8 cellular contexts compared by ENCODE assay signal in the genomic region with DNA sequence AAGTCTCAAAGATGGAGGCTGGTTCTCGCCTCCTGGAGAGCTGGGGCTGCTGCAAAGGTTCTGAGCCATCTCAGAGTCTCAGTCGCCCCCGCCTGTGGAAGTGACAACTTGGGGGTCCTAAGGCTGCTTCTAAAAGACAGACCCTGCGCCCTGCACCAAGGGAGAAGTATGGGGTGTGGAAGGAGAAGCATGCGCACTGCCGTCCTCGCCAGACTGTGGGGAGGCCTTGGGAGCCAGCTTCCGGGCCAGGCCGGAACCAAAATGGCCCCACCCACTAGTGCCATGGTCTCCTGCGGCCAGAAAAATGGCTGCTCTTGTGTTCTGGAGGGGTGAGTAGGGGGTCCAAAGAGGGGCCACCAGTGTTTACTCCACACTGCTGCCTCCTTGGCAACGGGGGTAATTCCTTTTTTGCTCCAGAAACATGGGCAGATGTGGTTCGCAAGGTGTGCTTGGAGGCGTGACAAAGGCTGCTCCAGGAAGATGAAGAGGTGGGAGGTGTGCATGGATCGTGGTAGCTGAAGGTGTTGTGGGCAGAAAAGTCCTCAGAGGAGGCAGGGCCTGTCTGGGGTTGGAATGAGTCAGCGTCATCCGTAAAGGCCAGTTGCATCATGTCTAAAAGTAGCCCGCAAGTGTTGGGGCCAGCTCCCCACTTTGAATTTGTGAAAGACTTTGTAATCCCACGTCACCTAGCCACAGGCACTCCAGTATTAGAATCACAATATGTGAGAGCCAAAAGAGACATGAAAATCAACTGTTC.
DNase-seq lines count a peak whose midpoint lies in the region; ATAC-seq lines count a peak whose summit lies in the region.

No MANE protein-coding gene starts in this region.

- H3K36me3 Mint-ChIP-seq in activated CD8-positive, alpha-beta memory T cell treated with anti-CD3 and anti-CD28 coated beads, Interleukin-2, amount 10 ng/mL, durations not matched to agents 7 days and 5 days, result peaks cover 2% of the 10 kb centered on the region
- H3K36me3 Mint-ChIP-seq in activated CD8-positive, alpha-beta T cell treated with anti-CD3 and anti-CD28 coated beads, Interleukin-2, amount 10 ng/mL, durations not matched to agents 7 days and 5 days (ENCODE audit: low read depth), result no peaks in the 10 kb centered on the region
- H3K36me3 Mint-ChIP-seq in stimulated activated effector memory CD8-positive, alpha-beta T cell treated with anti-CD3 and anti-CD28 coated beads, Interleukin-12 subunit alpha, Interleukin-12 subunit beta, amount 100 ng/mL, for 72 hours, result no peaks in the 10 kb centered on the region

- no peak overlapping the region for H3K4me3 Mint-ChIP-seq in activated CD8-positive, alpha-beta memory T cell treated with anti-CD3 and anti-CD28 coated beads, Interleukin-2, amount 10 ng/mL, durations not matched to agents 7 days and 5 days
- no peak overlapping the region for H3K4me3 Mint-ChIP-seq in activated CD8-positive, alpha-beta T cell treated with anti-CD3 and anti-CD28 coated beads, Interleukin-2, amount 10 ng/mL, durations not matched to agents 7 days and 5 days
- H3K4me3 Mint-ChIP-seq in stimulated activated effector memory CD8-positive, alpha-beta T cell treated with anti-CD3 and anti-CD28 coated beads, Interleukin-12 subunit alpha, Interleukin-12 subunit beta, amount 100 ng/mL, for 72 hours, result peak overlapping the region; percentile 22

- peak; percentile 67 for DNase-seq in activated CD8-positive, alpha-beta memory T cell treated with anti-CD3 and anti-CD28 coated beads, Interleukin-2, amount 10 ng/mL, durations not matched to agents 7 days and 5 days
- DNase-seq in activated CD8-positive, alpha-beta memory T cell treated with anti-CD3 and anti-CD28 coated beads, Interleukin-2, amount 50 U/mL, for 48 hours, result no peak
- DNase-seq in HT-29 (ENCODE audit: low spot score) (peak; percentile 57), GDM1 (lab: John Stamatoyannopoulos, UW) (no peak), NCI-H524 treated with DMSO at 0.1 percent for 48 hours (lab: John Stamatoyannopoulos, UW) (no peak)
- DNase-seq in activated CD8-positive, alpha-beta T cell treated with anti-CD3 and anti-CD28 coated beads, Interleukin-2, amount 10 ng/mL, durations not matched to agents 7 days and 5 days, result no peak
- DNase-seq in stimulated activated effector memory CD8-positive, alpha-beta T cell treated with anti-CD3 and anti-CD28 coated beads, Interleukin-12 subunit alpha, Interleukin-12 subunit beta, amount 100 ng/mL, for 72 hours (ENCODE audit: low spot score in 2 of 2), result peak in 1 of 2 donors; percentile 62
- no peak for DNase-seq in stimulated activated naive CD4-positive, alpha-beta T cell (lab: John Stamatoyannopoulos, UW)

- peaks cover 5% of the 10 kb centered on the region for H3K27me3 Mint-ChIP-seq in activated CD8-positive, alpha-beta memory T cell treated with anti-CD3 and anti-CD28 coated beads, Interleukin-2, amount 10 ng/mL, durations not matched to agents 7 days and 5 days
- no peaks in the 10 kb centered on the region for H3K27me3 Mint-ChIP-seq in activated CD8-positive, alpha-beta T cell treated with anti-CD3 and anti-CD28 coated beads, Interleukin-2, amount 10 ng/mL, durations not matched to agents 7 days and 5 days (ENCODE audit: low read depth)

- peak; percentile 73 for ATAC-seq in activated CD8-positive, alpha-beta memory T cell treated with anti-CD3 and anti-CD28 coated beads, Interleukin-2, amount 10 ng/mL, durations not matched to agents 7 days and 5 days
- ATAC-seq in activated CD8-positive, alpha-beta T cell treated with anti-CD3 and anti-CD28 coated beads, Interleukin-2, amount 10 ng/mL, durations not matched to agents 7 days and 5 days, result no peak
- peak; percentile 59 for ATAC-seq in stimulated activated effector memory CD8-positive, alpha-beta T cell treated with anti-CD3 and anti-CD28 coated beads, Interleukin-12 subunit alpha, Interleukin-12 subunit beta, amount 100 ng/mL, for 72 hours

- H3K9me3 Mint-ChIP-seq in activated CD8-positive, alpha-beta memory T cell treated with anti-CD3 and anti-CD28 coated beads, Interleukin-2, amount 10 ng/mL, durations not matched to agents 7 days and 5 days (ENCODE audit: low read depth), result peaks cover 8% of the 10 kb centered on the region
- H3K9me3 Mint-ChIP-seq in activated CD8-positive, alpha-beta T cell treated with anti-CD3 and anti-CD28 coated beads, Interleukin-2, amount 10 ng/mL, durations not matched to agents 7 days and 5 days (ENCODE audit: insufficient read depth), result no peaks in the 10 kb centered on the region
- H3K9me3 Mint-ChIP-seq in stimulated activated effector memory CD8-positive, alpha-beta T cell treated with anti-CD3 and anti-CD28 coated beads, Interleukin-12 subunit alpha, Interleukin-12 subunit beta, amount 100 ng/mL, for 72 hours, result peaks cover 3% of the 10 kb centered on the region

- POLR2A ChIA-PET in activated CD8-positive, alpha-beta T cell treated with anti-CD3 and anti-CD28 coated beads, Interleukin-2, amount 10 ng/mL, durations not matched to agents 7 days and 5 days (lab: Charles Lee), result no interaction called here

- CTCF ChIA-PET in activated CD8-positive, alpha-beta memory T cell treated with anti-CD3 and anti-CD28 coated beads, Interleukin-2, amount 10 ng/mL, durations not matched to agents 7 days and 5 days (lab: Charles Lee), result interaction anchor here (1.2 kb wide), 1 partner anchor 18 kb away, joined by 3 read pairs; no protein-coding TSS in a partner anchor
- CTCF ChIA-PET in activated CD8-positive, alpha-beta T cell treated with anti-CD3 and anti-CD28 coated beads, Interleukin-2, amount 10 ng/mL, durations not matched to agents 7 days and 5 days (lab: Charles Lee), result no interaction called here

- H3K4me1 Mint-ChIP-seq in activated CD8-positive, alpha-beta memory T cell treated with anti-CD3 and anti-CD28 coated beads, Interleukin-2, amount 10 ng/mL, durations not matched to agents 7 days and 5 days, result peaks cover 37% of the 10 kb centered on the region
- peaks cover 22% of the 10 kb centered on the region for H3K4me1 Mint-ChIP-seq in activated CD8-positive, alpha-beta T cell treated with anti-CD3 and anti-CD28 coated beads, Interleukin-2, amount 10 ng/mL, durations not matched to agents 7 days and 5 days (ENCODE audit: low read depth)
- peaks cover 22% of the 10 kb centered on the region for H3K4me1 Mint-ChIP-seq in stimulated activated effector memory CD8-positive, alpha-beta T cell treated with anti-CD3 and anti-CD28 coated beads, Interleukin-12 subunit alpha, Interleukin-12 subunit beta, amount 100 ng/mL, for 72 hours

- peak overlapping the region; percentile 39 for H3K27ac Mint-ChIP-seq in activated CD8-positive, alpha-beta memory T cell treated with anti-CD3 and anti-CD28 coated beads, Interleukin-2, amount 10 ng/mL, durations not matched to agents 7 days and 5 days
- peak overlapping the region; percentile 12 for H3K27ac Mint-ChIP-seq in activated CD8-positive, alpha-beta T cell treated with anti-CD3 and anti-CD28 coated beads, Interleukin-2, amount 10 ng/mL, durations not matched to agents 7 days and 5 days
- peak overlapping the region; percentile 68 for H3K27ac Mint-ChIP-seq in stimulated activated effector memory CD8-positive, alpha-beta T cell treated with anti-CD3 and anti-CD28 coated beads, Interleukin-12 subunit alpha, Interleukin-12 subunit beta, amount 100 ng/mL, for 72 hours

Comparison
In these comparisons a context has a peak if more than half of its experiments do, and no peak if none do; other contexts are left out.
1. DNase-seq: peak in activated CD8-positive, alpha-beta memory T cell treated with anti-CD3 and anti-CD28 coated beads, Interleukin-2, amount 10 ng/mL, durations not matched to agents 7 days and 5 days (single experiment) and HT-29 (single experiment); none in activated CD8-positive, alpha-beta memory T cell treated with anti-CD3 and anti-CD28 coated beads, Interleukin-2, amount 50 U/mL, for 48 hours (single experiment), activated CD8-positive, alpha-beta T cell treated with anti-CD3 and anti-CD28 coated beads, Interleukin-2, amount 10 ng/mL, durations not matched to agents 7 days and 5 days (single experiment), stimulated activated naive CD4-positive, alpha-beta T cell (0 of 6), GDM1 (single experiment) and NCI-H524 treated with DMSO at 0.1 percent for 48 hours (single experiment).
2. H3K27ac Mint-ChIP-seq: peak in every context shown above with its lines; median percentile 68 in stimulated activated effector memory CD8-positive, alpha-beta T cell treated with anti-CD3 and anti-CD28 coated beads, Interleukin-12 subunit alpha, Interleukin-12 subunit beta, amount 100 ng/mL, for 72 hours; 39 in activated CD8-positive, alpha-beta memory T cell treated with anti-CD3 and anti-CD28 coated beads, Interleukin-2, amount 10 ng/mL, durations not matched to agents 7 days and 5 days; 12 in activated CD8-positive, alpha-beta T cell treated with anti-CD3 and anti-CD28 coated beads, Interleukin-2, amount 10 ng/mL, durations not matched to agents 7 days and 5 days.